Comparison of ENCODE assay signal across 20 cellular contexts in genomic region chrX:6149231-6149870, GRCh38.
DNase-seq lines count a peak whose midpoint lies in the region; ATAC-seq and TF ChIP-seq lines count a peak whose summit lies in the region.
"Had no signal": no experiment of that assay in that cellular context is flagged by ENCODE, and none has a peak within 500 bp of the region (broad histone marks: within the 10 kb centered on the region; RNA-seq: fewer than 3 reads in every experiment).

No MANE protein-coding gene starts in this region.

- H3T11ph ChIP-seq in H9 (ENCODE audit: low read length), result no peak overlapping the region

- no peak overlapping the region for H2AFZ ChIP-seq in H9 (ENCODE audit: low read length)
- no peak overlapping the region for H2AFZ ChIP-seq in neuronal stem cell (ENCODE audit: low read length)
- H2AFZ ChIP-seq: GM23248 had no signal

- H3K79me2 ChIP-seq in H9 (ENCODE audit: insufficient read depth, low read length), result peaks cover 49% of the 10 kb centered on the region; the same call in 1 of the 2 replicates

- no peak overlapping the region for H3K4me2 ChIP-seq in H9 (ENCODE audit: insufficient read depth, insufficient read length, low read length)
- H3K4me2 ChIP-seq in neuronal stem cell (ENCODE audit: insufficient read depth, low read length, poor library complexity, severe bottlenecking), result no peak overlapping the region
- H3K4me2 ChIP-seq: KMS-11 had no signal

- H3K9me3 Mint-ChIP-seq in H9, result no peaks in the 10 kb centered on the region
- peaks cover 2% of the 10 kb centered on the region for H3K9me3 Mint-ChIP-seq in CD8-positive, alpha-beta T cell
- H3K9me3 Mint-ChIP-seq: activated naive CD8-positive, alpha-beta T cell treated with anti-CD3 and anti-CD28 coated beads, Interleukin-2, amount 50 U/mL, for 24 hours had no signal

- no peaks in the 10 kb centered on the region for H3K27me3 ChIP-seq in H9 (ENCODE audit: insufficient read depth, low read length)
- no peaks in the 10 kb centered on the region for H3K27me3 ChIP-seq in SJSA1 (replicated peaks)
- H3K27me3 ChIP-seq in neuronal stem cell (ENCODE audit: control insufficient read depth in 3 of 3, insufficient read depth in 3 of 3, low read depth in 1 of 3, low read length in 3 of 3), result no peaks in the 10 kb centered on the region
- no peaks in the 10 kb centered on the region for H3K27me3 ChIP-seq in CD8-positive, alpha-beta T cell (ENCODE audit: insufficient read depth, low read length)

- no peak overlapping the region for H2BK15ac ChIP-seq in H9 (ENCODE audit: low read depth, low read length)
- no peak overlapping the region for H2BK15ac ChIP-seq in neuronal stem cell (ENCODE audit: low read length)

- no peak overlapping the region for H4K5ac ChIP-seq in H9 (ENCODE audit: insufficient read length, low read depth, low read length)

- no peak overlapping the region for H2BK120ac ChIP-seq in H9 (ENCODE audit: low read depth, low read length, poor library complexity, severe bottlenecking)
- H2BK120ac ChIP-seq in neuronal stem cell (ENCODE audit: low read depth, low read length), result no peak overlapping the region

- H2AK5ac ChIP-seq in H9 (ENCODE audit: insufficient read length, low read length) (no peak overlapping the region), neuronal stem cell (ENCODE audit: low read depth, low read length) (no peak overlapping the region)

- ATAC-seq in GM21390 (IDR thresholded peaks at IDR 0.05; ENCODE audit: unreplicated experiment), result no peak
- no peak for ATAC-seq in CD8-positive, alpha-beta T cell
- ATAC-seq: activated naive CD8-positive, alpha-beta T cell treated with anti-CD3 and anti-CD28 coated beads, Interleukin-2, amount 50 U/mL, for 24 hours; left ventricle myocardium superior; right cardiac atrium had no signal

- H3K4me3 ChIP-seq in SJSA1, result no peak overlapping the region
- H3K4me3 ChIP-seq in neuronal stem cell (ENCODE audit: low read length in 2 of 2), result no peak overlapping the region
- no peak overlapping the region for H3K4me3 ChIP-seq in CD8-positive, alpha-beta T cell (ENCODE audit: low read depth, low read length)
- H3K4me3 ChIP-seq: GM23248 had no signal

- intact Hi-C loops in CD8-positive, alpha-beta T cell (cut with DNase I, micrococcal nuclease), result no loop called here

- no CpG with 5 or more reads among the region's 3 CpGs for WGBS in H9 (ENCODE audit: extremely low coverage, insufficient read length, low lambda C conversion rate)
- no CpG with 5 or more reads among the region's 3 CpGs for WGBS in neuronal stem cell (ENCODE audit: extremely low coverage in 2 of 2, insufficient read length in 2 of 2, insufficient replicate concordance in 1 of 2), 2 donors

- H3K23ac ChIP-seq in H9 (ENCODE audit: insufficient read length, low read depth, low read length), result no peak overlapping the region
- H3K23ac ChIP-seq in neuronal stem cell (ENCODE audit: low read depth, low read length, poor library complexity), result no peak overlapping the region

- DNase-seq in H9 (no peak), NCI-H187 (lab: John Stamatoyannopoulos, UW) (peak; percentile 8 to 23), SJSA1 (ENCODE audit: low read depth in 1 of 2, low spot score in 2 of 2) (peak in 1 of 2 experiments; percentile 64), neuronal stem cell (ENCODE audit: low spot score) (no peak), amniotic stem cell (lab: John Stamatoyannopoulos, UW) (no peak)
- DNase-seq in CD8-positive, alpha-beta T cell, result no peak
- DNase-seq: activated naive CD8-positive, alpha-beta T cell treated with anti-CD3 and anti-CD28 coated beads, Interleukin-2, amount 50 U/mL, for 24 hours; caudate nucleus; effector CD8-positive, alpha-beta T cell; GM23248; immature natural killer cell; left ventricle myocardium superior; NCI-H510A; occipital lobe; right cardiac atrium; stimulated activated CD4-positive, alpha-beta T cell treated with anti-CD3 and anti-CD28 coated beads, Interleukin-15, amount 100 ng/mL, for 24 hours; SW 1271 had no signal

- H3K4ac ChIP-seq in H9 (ENCODE audit: low read depth, low read length) (no peak overlapping the region), neuronal stem cell (ENCODE audit: low read length) (no peak overlapping the region)

- H2BK12ac ChIP-seq in H9 (ENCODE audit: insufficient read length, low read depth, low read length) (no peak overlapping the region), neuronal stem cell (ENCODE audit: low read length) (no peak overlapping the region)

- H3K27me3 Mint-ChIP-seq in H9 (ENCODE audit: low read depth), result no peaks in the 10 kb centered on the region
- no peaks in the 10 kb centered on the region for H3K27me3 Mint-ChIP-seq in CD8-positive, alpha-beta T cell (ENCODE audit: low read depth)
- H3K27me3 Mint-ChIP-seq: activated naive CD8-positive, alpha-beta T cell treated with anti-CD3 and anti-CD28 coated beads, Interleukin-2, amount 50 U/mL, for 24 hours had no signal

- H3K9me3 ChIP-seq in H9 (ENCODE audit: control insufficient read depth, low read depth, low read length) (no peaks in the 10 kb centered on the region), SJSA1 (replicated peaks) (no peaks in the 10 kb centered on the region), neuronal stem cell (replicated peaks in 1 of 2; ENCODE audit: control insufficient read depth in 2 of 2, insufficient read depth in 1 of 2, low read depth in 1 of 2, low read length in 2 of 2) (no peaks in the 10 kb centered on the region)
- H3K9me3 ChIP-seq in CD8-positive, alpha-beta T cell (ENCODE audit: low read length), result no peaks in the 10 kb centered on the region

- H3K79me1 ChIP-seq in H9 (ENCODE audit: insufficient read depth, low read depth, low read length, poor library complexity, severe bottlenecking), result peaks cover 15% of the 10 kb centered on the region
- no peaks in the 10 kb centered on the region for H3K79me1 ChIP-seq in neuronal stem cell (ENCODE audit: low read depth, low read length)

- H4K20me1 ChIP-seq in H9 (ENCODE audit: control insufficient read depth, insufficient read depth, insufficient read length), result no peaks in the 10 kb centered on the region

- no peak overlapping the region for H4K91ac ChIP-seq in H9 (ENCODE audit: insufficient read length, low read depth, low read length)
- no peak overlapping the region for H4K91ac ChIP-seq in neuronal stem cell (ENCODE audit: low read depth, low read length, poor library complexity)

- no peaks in the 10 kb centered on the region; the same call in 1 of the 2 replicates for H3K4me1 ChIP-seq in H9 (ENCODE audit: insufficient read depth, low read length)
- peaks cover 6% of the 10 kb centered on the region for H3K4me1 ChIP-seq in SJSA1 (replicated peaks)
- H3K4me1 ChIP-seq in neuronal stem cell (ENCODE audit: control insufficient read depth in 2 of 2, insufficient read depth in 1 of 2, low read depth in 1 of 2, low read length in 2 of 2), result peaks cover 0 to 5% of the 10 kb centered on the region in 2 donors
- H3K4me1 ChIP-seq in CD8-positive, alpha-beta T cell (ENCODE audit: insufficient read depth, low read length), result no peaks in the 10 kb centered on the region

- no peak overlapping the region for H3K18ac ChIP-seq in H9 (ENCODE audit: insufficient read length, low read depth, low read length)
- H3K18ac ChIP-seq in neuronal stem cell (ENCODE audit: low read length), result no peak overlapping the region

- H3K36me3 Mint-ChIP-seq in H9 (ENCODE audit: insufficient read depth in 1 of 3, low read depth in 3 of 3), result peaks cover 19 to 53% (median 35%) of the 10 kb centered on the region in 3 experiments; a peak in 6 of 7 replicates
- H3K36me3 Mint-ChIP-seq in CD8-positive, alpha-beta T cell, result no peaks in the 10 kb centered on the region
- H3K36me3 Mint-ChIP-seq: immature natural killer cell had no signal

- H4K8ac ChIP-seq in H9 (replicated peaks; ENCODE audit: insufficient read length, low read depth, low read length) (no peak overlapping the region), neuronal stem cell (ENCODE audit: low read depth, low read length) (no peak overlapping the region)

- no peaks in the 10 kb centered on the region for H3K23me2 ChIP-seq in H9 (ENCODE audit: insufficient read length, low read depth, low read length, poor library complexity, severe bottlenecking)

- POLR2A ChIA-PET in CD8-positive, alpha-beta T cell (lab: Charles Lee), result no interaction called here

- H3K27ac ChIP-seq in H9 (ENCODE audit: insufficient read length, low read depth, low read length) (no peak overlapping the region), SJSA1 (peak overlapping the region; percentile 88), neuronal stem cell (replicated peaks; ENCODE audit: low read length) (peak overlapping the region; percentile 14)
- H3K27ac ChIP-seq in CD8-positive, alpha-beta T cell (ENCODE audit: low read depth, low read length), result no peak overlapping the region
- H3K27ac ChIP-seq: GM23248, KMS-11 had no signal

- no peak for TF ChIP-seq CTCF in H9 (conservative IDR thresholded peaks at IDR 0.05)
- no peak for TF ChIP-seq CTCF in CD8-positive, alpha-beta T cell (IDR thresholded peaks at IDR 0.05)

- CTCF ChIA-PET in CD8-positive, alpha-beta T cell (lab: Charles Lee), result no interaction called here

- H3K4me3 Mint-ChIP-seq in H9, result no peak overlapping the region
- no peak overlapping the region for H3K4me3 Mint-ChIP-seq in CD8-positive, alpha-beta T cell
- H3K4me3 Mint-ChIP-seq: activated naive CD8-positive, alpha-beta T cell treated with anti-CD3 and anti-CD28 coated beads, Interleukin-2, amount 50 U/mL, for 24 hours; immature natural killer cell had no signal

- peak overlapping the region in 2 of 3 experiments; percentile 2 to 44; a peak in 3 of 7 replicates for H3K27ac Mint-ChIP-seq in H9
- H3K27ac Mint-ChIP-seq in CD8-positive, alpha-beta T cell, result no peak overlapping the region
- H3K27ac Mint-ChIP-seq: activated naive CD8-positive, alpha-beta T cell treated with anti-CD3 and anti-CD28 coated beads, Interleukin-2, amount 50 U/mL, for 24 hours; activated T-helper 2 cell treated with anti-CD3 and anti-CD28 coated beads, Interferon-gamma antibody, Interleukin-2, Interleukin-4, amounts not matched to agents 10 μg/mL and 5 μg/mL and 100 μg/mL, durations not matched to agents 14 hours and 24 hours and 36 hours; immature natural killer cell had no signal

- H3K14ac ChIP-seq in H9 (ENCODE audit: insufficient read depth, low read length) (no peak overlapping the region), neuronal stem cell (ENCODE audit: low read length) (no peak overlapping the region)

- no peak overlapping the region for H3K56ac ChIP-seq in H9 (ENCODE audit: insufficient read length, low read depth, low read length)

- peaks cover 11 to 12% of the 10 kb centered on the region in 2 experiments; a peak in 3 of 4 replicates for H3K4me1 Mint-ChIP-seq in H9
- no peaks in the 10 kb centered on the region for H3K4me1 Mint-ChIP-seq in CD8-positive, alpha-beta T cell (ENCODE audit: low read depth)
- H3K4me1 Mint-ChIP-seq: activated naive CD8-positive, alpha-beta T cell treated with anti-CD3 and anti-CD28 coated beads, Interleukin-2, amount 50 U/mL, for 24 hours; immature natural killer cell had no signal

- H3K9ac ChIP-seq in H9 (ENCODE audit: extremely low read depth, insufficient read length, low read length), result no peak overlapping the region
- no peak overlapping the region for H3K9ac ChIP-seq in neuronal stem cell (ENCODE audit: low read depth, low read length, poor library complexity)
- H3K9ac ChIP-seq: GM23248, KMS-11 had no signal

- H3K36me3 ChIP-seq in SJSA1 (no peaks in the 10 kb centered on the region), neuronal stem cell (replicated peaks in 1 of 2; ENCODE audit: control insufficient read depth in 2 of 2, insufficient read depth in 2 of 2, low read length in 2 of 2) (peaks cover 0 to 13% of the 10 kb centered on the region in 2 donors)
- H3K36me3 ChIP-seq in CD8-positive, alpha-beta T cell (ENCODE audit: insufficient read depth, low read length), result no peaks in the 10 kb centered on the region

- no peak overlapping the region for H2BK20ac ChIP-seq in H9 (ENCODE audit: low read depth, low read length, poor library complexity, severe bottlenecking)

- H2BK5ac ChIP-seq in H9 (ENCODE audit: insufficient read length, low read length) (no peak overlapping the region), neuronal stem cell (ENCODE audit: low read length) (no peak overlapping the region)

Comparison
In these comparisons a context has a peak if more than half of its experiments do, and no peak if none do; other contexts are left out.
1. DNase-seq: peak in NCI-H187 (2 of 2); none in H9 (single experiment), neuronal stem cell (single experiment), amniotic stem cell (single experiment) and CD8-positive, alpha-beta T cell (0 of 7).
2. H3K27ac ChIP-seq: peak in SJSA1 (single experiment) and neuronal stem cell (single experiment); none in H9 (single experiment) and CD8-positive, alpha-beta T cell (single experiment).